In the genomic region with DNA sequence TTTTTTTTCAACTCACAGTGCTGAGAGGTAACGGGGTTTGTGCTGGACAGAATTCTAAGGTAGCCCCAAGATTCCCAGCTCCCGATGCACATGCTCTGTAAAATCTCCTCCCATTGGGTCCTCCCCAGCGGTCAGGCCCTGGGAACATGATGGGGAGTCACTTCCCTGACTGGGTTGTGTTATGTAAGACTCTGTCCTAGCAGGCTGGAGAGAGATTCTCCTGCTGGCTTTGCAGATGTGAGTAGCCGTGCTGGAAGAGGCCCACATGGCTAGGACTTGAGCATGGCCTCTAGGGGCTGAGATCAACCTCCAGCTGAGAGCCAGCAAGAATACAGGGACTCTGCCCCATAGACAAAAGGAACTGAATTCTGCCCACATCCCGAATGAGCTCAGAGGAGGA, we compare ENCODE assay signal across 18 cellular contexts.
"Had no signal": no experiment of that assay in that cellular context is flagged by ENCODE, and none has a peak within 500 bp of the region (broad histone marks: within the 10 kb centered on the region; RNA-seq: fewer than 3 reads in every experiment).

No MANE protein-coding gene starts in this region.

- H3K4me3 ChIP-seq: gastroesophageal sphincter, thyroid gland had no signal

- H3K36me3 ChIP-seq: gastroesophageal sphincter, thyroid gland had no signal

- H3K4me1 ChIP-seq: gastroesophageal sphincter, thyroid gland had no signal

- H3K27ac ChIP-seq: gastroesophageal sphincter, thyroid gland had no signal

- DNase-seq: activated CD4-positive, alpha-beta memory T cell treated with anti-CD3 and anti-CD28 coated beads for 36 hours; activated CD4-positive, alpha-beta T cell treated with anti-CD3 and anti-CD28 coated beads for 48 hours; activated CD4-positive, CD25-positive, alpha-beta regulatory T cell; activated effector memory CD4-positive, alpha-beta T cell treated with anti-CD3 and anti-CD28 coated beads, Interleukin-2, amount 50 U/mL, for 16 hours; activated naive CD4-positive, alpha-beta T cell treated with anti-CD3 and anti-CD28 coated beads, Interleukin-2, amount 50 U/mL, for 16 hours; activated naive CD8-positive, alpha-beta T cell treated with anti-CD3 and anti-CD28 coated beads, Interleukin-2, amount 50 U/mL, for 24 hours; activated T-cell treated with anti-CD3 and anti-CD28 coated beads for 4 hours; anterior cingulate cortex; dermis blood vessel endothelial cell; effector CD8-positive, alpha-beta T cell; erythroblast; kidney; retina; stimulated activated CD4-positive, alpha-beta T cell treated with anti-CD3 and anti-CD28 coated beads, Interleukin-12 subunit alpha, Interleukin-12 subunit beta, amount 100 ng/mL, for 4 hours; substantia nigra; thyroid gland had no signal

- H3K27me3 ChIP-seq: gastroesophageal sphincter, thyroid gland had no signal

- ATAC-seq: activated naive CD8-positive, alpha-beta T cell treated with anti-CD3 and anti-CD28 coated beads, Interleukin-2, amount 50 U/mL, for 24 hours; gastroesophageal sphincter; natural killer cell treated with Interleukin-12 subunit alpha and Interleukin-12 subunit beta and Interleukin-15 and Interleukin-18, amount 100 ng/mL, for 72 hours had no signal

- H3K9me3 ChIP-seq: gastroesophageal sphincter, thyroid gland had no signal
